In the genomic region with DNA sequence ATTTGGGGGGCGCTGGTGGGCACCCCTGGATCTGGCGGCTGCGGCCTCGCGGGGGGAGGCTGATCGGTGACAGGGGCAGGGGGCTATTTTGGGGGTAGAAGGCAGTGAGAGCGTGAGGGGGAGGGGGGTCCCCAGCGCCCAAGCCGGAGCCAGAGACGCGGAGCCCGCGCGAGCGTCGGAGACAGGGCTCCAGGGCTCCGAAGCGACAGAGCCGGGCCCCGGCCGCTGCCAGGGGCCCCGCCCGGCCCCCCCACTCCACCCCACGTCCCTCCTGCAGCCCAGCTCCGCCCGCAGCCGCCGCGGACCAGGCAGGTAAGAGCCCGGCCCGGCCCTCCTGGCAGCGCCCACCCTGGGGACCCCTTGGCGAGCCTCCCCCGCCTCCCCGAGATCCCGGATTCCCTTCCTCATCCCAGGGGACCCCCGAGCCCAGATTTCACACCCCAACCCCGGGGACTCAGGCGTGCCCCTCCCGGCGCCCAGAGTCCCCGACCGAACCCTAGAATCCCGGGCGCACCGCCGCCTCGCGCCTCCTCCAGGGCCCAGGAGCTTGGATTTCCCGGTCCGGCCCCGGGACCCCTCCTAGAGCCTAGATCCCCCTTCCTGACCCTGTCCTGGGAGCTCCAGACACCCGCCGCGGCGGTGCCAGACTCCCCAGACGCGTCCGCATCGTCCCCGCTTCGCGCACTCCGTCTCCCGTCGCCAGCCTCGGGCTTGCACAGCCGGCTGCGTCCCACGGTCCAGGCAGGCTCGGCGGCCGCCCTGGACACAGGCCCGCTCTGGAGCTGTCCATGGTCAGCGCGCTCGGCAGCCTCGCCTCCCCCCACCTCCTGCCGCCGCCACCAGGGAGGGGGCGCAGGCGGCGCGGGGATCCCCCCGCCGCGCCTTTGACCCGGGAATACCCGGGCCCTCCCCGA, we compare ENCODE assay signal across 1 cellular context.
A peak's percentile ranks its signal among the peaks of the same experiment; 100 is the strongest.
TF ChIP-seq lines count a peak whose summit lies in the region.

A gene (plus strand): TSS at position 134 of the 914 bp plus-strand sequence. CDS start 8,330 bp downstream, outside the sequence.

TF ChIP-seq in HepG2, 621 proteins besides CTCF, POLR2A, EP300 and RAD21 (continued from another document and continues in another):
- TF ChIP-seq, protein P1, sequence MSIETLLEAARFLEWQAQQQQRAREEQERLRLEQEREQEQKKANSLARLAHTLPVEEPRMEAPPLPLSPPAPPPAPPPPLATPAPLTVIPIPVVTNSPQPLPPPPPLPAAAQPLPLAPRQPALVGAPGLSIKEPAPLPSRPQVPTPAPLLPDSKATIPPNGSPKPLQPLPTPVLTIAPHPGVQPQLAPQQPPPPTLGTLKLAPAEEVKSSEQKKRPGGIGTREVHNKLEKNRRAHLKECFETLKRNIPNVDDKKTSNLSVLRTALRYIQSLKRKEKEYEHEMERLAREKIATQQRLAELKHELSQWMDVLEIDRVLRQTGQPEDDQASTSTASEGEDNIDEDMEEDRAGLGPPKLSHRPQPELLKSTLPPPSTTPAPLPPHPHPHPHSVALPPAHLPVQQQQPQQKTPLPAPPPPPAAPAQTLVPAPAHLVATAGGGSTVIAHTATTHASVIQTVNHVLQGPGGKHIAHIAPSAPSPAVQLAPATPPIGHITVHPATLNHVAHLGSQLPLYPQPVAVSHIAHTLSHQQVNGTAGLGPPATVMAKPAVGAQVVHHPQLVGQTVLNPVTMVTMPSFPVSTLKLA (IDR thresholded peaks at IDR 0.05) = no peak
- TF ChIP-seq NR2C2 (CRISPR knock-in tag; IDR thresholded peaks at IDR 0.05; ENCODE audit: borderline replicate concordance) (no peak), ZNF7 (CRISPR knock-in tag; IDR thresholded peaks at IDR 0.05) (no peak), ZSCAN9 (CRISPR knock-in tag; IDR thresholded peaks at IDR 0.05; ENCODE audit: borderline replicate concordance) (0 out of 2 replicates have a peak, but pooled peaks have one; percentile 67), HNRNPLL (IDR thresholded peaks at IDR 0.05; ENCODE audit: low read depth, low read length, poor library complexity, severe bottlenecking) (no peak), ZFP1 (CRISPR knock-in tag; IDR thresholded peaks at IDR 0.05) (no peak), FOXK2 (IDR thresholded peaks at IDR 0.05) (no peak), FLYWCH1 (CRISPR knock-in tag; IDR thresholded peaks at IDR 0.05) (no peak), ZNF367 (CRISPR knock-in tag; IDR thresholded peaks at IDR 0.05; ENCODE audit: borderline replicate concordance) (no peak), AHR (CRISPR knock-in tag; IDR thresholded peaks at IDR 0.05) (0 out of 2 replicates have a peak, but pooled peaks have one; percentile 42), ZNF225 (CRISPR knock-in tag; IDR thresholded peaks at IDR 0.05) (no peak; the same call in 1 of the 2 replicates), ZNF329 (CRISPR knock-in tag; IDR thresholded peaks at IDR 0.05; ENCODE audit: low read depth) (no peak), ZNF264 (CRISPR knock-in tag; IDR thresholded peaks at IDR 0.05) (0 out of 2 replicates have a peak, but pooled peaks have one; percentile 32), XRCC5 (optimal IDR thresholded peaks at IDR 0.05; ENCODE audit: low read length) (peak; percentile 29), ZKSCAN1 (IDR thresholded peaks at IDR 0.05; ENCODE audit: low read length) (no peak), MTA1 (CRISPR knock-in tag; IDR thresholded peaks at IDR 0.05; ENCODE audit: borderline replicate concordance) (no peak), KAT7 (CRISPR knock-in tag; IDR thresholded peaks at IDR 0.05; ENCODE audit: borderline replicate concordance) (no peak), HOXA7 (CRISPR knock-in tag; IDR thresholded peaks at IDR 0.05) (no peak)
- TF ChIP-seq, protein P2, sequence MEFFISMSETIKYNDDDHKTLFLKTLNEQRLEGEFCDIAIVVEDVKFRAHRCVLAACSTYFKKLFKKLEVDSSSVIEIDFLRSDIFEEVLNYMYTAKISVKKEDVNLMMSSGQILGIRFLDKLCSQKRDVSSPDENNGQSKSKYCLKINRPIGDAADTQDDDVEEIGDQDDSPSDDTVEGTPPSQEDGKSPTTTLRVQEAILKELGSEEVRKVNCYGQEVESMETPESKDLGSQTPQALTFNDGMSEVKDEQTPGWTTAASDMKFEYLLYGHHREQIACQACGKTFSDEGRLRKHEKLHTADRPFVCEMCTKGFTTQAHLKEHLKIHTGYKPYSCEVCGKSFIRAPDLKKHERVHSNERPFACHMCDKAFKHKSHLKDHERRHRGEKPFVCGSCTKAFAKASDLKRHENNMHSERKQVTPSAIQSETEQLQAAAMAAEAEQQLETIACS (CRISPR knock-in tag; IDR thresholded peaks at IDR 0.05) = no peak
- TF ChIP-seq, protein P3, sequence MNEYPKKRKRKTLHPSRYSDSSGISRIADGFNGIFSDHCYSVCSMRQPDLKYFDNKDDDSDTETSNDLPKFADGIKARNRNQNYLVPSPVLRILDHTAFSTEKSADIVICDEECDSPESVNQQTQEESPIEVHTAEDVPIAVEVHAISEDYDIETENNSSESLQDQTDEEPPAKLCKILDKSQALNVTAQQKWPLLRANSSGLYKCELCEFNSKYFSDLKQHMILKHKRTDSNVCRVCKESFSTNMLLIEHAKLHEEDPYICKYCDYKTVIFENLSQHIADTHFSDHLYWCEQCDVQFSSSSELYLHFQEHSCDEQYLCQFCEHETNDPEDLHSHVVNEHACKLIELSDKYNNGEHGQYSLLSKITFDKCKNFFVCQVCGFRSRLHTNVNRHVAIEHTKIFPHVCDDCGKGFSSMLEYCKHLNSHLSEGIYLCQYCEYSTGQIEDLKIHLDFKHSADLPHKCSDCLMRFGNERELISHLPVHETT (CRISPR knock-in tag; conservative IDR thresholded peaks at IDR 0.05) = 0 out of 2 replicates have a peak, but pooled peaks have one; percentile 64
- TF ChIP-seq, protein P4, sequence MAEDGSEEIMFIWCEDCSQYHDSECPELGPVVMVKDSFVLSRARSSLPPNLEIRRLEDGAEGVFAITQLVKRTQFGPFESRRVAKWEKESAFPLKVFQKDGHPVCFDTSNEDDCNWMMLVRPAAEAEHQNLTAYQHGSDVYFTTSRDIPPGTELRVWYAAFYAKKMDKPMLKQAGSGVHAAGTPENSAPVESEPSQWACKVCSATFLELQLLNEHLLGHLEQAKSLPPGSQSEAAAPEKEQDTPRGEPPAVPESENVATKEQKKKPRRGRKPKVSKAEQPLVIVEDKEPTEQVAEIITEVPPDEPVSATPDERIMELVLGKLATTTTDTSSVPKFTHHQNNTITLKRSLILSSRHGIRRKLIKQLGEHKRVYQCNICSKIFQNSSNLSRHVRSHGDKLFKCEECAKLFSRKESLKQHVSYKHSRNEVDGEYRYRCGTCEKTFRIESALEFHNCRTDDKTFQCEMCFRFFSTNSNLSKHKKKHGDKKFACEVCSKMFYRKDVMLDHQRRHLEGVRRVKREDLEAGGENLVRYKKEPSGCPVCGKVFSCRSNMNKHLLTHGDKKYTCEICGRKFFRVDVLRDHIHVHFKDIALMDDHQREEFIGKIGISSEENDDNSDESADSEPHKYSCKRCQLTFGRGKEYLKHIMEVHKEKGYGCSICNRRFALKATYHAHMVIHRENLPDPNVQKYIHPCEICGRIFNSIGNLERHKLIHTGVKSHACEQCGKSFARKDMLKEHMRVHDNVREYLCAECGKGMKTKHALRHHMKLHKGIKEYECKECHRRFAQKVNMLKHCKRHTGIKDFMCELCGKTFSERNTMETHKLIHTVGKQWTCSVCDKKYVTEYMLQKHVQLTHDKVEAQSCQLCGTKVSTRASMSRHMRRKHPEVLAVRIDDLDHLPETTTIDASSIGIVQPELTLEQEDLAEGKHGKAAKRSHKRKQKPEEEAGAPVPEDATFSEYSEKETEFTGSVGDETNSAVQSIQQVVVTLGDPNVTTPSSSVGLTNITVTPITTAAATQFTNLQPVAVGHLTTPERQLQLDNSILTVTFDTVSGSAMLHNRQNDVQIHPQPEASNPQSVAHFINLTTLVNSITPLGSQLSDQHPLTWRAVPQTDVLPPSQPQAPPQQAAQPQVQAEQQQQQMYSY (CRISPR knock-in tag; IDR thresholded peaks at IDR 0.05) = 0 out of 2 replicates have a peak, but pooled peaks have one; percentile 52
- TF ChIP-seq, protein P5, sequence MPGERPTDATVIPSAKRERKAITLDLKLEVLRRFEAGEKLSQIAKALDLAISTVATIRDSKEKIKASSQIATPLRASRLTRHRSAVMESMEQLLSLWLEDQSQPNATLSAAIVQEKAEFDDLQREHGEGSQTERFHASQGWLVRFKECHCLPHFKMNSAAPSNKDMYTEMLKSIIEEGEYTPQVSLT (CRISPR knock-in tag; IDR thresholded peaks at IDR 0.05; ENCODE audit: borderline replicate concordance, low read depth) = no peak
- TF ChIP-seq, protein P6, sequence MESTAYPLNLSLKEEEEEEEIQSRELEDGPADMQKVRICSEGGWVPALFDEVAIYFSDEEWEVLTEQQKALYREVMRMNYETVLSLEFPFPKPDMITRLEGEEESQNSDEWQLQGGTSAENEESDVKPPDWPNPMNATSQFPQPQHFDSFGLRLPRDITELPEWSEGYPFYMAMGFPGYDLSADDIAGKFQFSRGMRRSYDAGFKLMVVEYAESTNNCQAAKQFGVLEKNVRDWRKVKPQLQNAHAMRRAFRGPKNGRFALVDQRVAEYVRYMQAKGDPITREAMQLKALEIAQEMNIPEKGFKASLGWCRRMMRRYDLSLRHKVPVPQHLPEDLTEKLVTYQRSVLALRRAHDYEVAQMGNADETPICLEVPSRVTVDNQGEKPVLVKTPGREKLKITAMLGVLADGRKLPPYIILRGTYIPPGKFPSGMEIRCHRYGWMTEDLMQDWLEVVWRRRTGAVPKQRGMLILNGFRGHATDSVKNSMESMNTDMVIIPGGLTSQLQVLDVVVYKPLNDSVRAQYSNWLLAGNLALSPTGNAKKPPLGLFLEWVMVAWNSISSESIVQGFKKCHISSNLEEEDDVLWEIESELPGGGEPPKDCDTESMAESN (CRISPR knock-in tag; conservative IDR thresholded peaks at IDR 0.05) = peak; percentile 73; the same call in 1 of the 2 replicates
- TF ChIP-seq, protein P7, sequence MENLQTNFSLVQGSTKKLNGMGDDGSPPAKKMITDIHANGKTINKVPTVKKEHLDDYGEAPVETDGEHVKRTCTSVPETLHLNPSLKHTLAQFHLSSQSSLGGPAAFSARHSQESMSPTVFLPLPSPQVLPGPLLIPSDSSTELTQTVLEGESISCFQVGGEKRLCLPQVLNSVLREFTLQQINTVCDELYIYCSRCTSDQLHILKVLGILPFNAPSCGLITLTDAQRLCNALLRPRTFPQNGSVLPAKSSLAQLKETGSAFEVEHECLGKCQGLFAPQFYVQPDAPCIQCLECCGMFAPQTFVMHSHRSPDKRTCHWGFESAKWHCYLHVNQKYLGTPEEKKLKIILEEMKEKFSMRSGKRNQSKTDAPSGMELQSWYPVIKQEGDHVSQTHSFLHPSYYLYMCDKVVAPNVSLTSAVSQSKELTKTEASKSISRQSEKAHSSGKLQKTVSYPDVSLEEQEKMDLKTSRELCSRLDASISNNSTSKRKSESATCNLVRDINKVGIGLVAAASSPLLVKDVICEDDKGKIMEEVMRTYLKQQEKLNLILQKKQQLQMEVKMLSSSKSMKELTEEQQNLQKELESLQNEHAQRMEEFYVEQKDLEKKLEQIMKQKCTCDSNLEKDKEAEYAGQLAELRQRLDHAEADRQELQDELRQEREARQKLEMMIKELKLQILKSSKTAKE (CRISPR knock-in tag; IDR thresholded peaks at IDR 0.05; ENCODE audit: borderline replicate concordance) = peak; percentile 26; the same call in 1 of the 2 replicates
- TF ChIP-seq, protein P8, sequence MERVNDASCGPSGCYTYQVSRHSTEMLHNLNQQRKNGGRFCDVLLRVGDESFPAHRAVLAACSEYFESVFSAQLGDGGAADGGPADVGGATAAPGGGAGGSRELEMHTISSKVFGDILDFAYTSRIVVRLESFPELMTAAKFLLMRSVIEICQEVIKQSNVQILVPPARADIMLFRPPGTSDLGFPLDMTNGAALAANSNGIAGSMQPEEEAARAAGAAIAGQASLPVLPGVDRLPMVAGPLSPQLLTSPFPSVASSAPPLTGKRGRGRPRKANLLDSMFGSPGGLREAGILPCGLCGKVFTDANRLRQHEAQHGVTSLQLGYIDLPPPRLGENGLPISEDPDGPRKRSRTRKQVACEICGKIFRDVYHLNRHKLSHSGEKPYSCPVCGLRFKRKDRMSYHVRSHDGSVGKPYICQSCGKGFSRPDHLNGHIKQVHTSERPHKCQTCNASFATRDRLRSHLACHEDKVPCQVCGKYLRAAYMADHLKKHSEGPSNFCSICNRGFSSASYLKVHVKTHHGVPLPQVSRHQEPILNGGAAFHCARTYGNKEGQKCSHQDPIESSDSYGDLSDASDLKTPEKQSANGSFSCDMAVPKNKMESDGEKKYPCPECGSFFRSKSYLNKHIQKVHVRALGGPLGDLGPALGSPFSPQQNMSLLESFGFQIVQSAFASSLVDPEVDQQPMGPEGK (CRISPR knock-in tag; IDR thresholded peaks at IDR 0.05) = peak; percentile 84
- TF ChIP-seq, protein P9, sequence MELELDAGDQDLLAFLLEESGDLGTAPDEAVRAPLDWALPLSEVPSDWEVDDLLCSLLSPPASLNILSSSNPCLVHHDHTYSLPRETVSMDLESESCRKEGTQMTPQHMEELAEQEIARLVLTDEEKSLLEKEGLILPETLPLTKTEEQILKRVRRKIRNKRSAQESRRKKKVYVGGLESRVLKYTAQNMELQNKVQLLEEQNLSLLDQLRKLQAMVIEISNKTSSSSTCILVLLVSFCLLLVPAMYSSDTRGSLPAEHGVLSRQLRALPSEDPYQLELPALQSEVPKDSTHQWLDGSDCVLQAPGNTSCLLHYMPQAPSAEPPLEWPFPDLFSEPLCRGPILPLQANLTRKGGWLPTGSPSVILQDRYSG (CRISPR knock-in tag; IDR thresholded peaks at IDR 0.05) = no peak
- TF ChIP-seq, protein P10, sequence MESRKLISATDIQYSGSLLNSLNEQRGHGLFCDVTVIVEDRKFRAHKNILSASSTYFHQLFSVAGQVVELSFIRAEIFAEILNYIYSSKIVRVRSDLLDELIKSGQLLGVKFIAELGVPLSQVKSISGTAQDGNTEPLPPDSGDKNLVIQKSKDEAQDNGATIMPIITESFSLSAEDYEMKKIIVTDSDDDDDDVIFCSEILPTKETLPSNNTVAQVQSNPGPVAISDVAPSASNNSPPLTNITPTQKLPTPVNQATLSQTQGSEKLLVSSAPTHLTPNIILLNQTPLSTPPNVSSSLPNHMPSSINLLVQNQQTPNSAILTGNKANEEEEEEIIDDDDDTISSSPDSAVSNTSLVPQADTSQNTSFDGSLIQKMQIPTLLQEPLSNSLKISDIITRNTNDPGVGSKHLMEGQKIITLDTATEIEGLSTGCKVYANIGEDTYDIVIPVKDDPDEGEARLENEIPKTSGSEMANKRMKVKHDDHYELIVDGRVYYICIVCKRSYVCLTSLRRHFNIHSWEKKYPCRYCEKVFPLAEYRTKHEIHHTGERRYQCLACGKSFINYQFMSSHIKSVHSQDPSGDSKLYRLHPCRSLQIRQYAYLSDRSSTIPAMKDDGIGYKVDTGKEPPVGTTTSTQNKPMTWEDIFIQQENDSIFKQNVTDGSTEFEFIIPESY (CRISPR knock-in tag; IDR thresholded peaks at IDR 0.05) = peak; percentile 40; the same call in 1 of the 2 replicates
- TF ChIP-seq, protein P11, sequence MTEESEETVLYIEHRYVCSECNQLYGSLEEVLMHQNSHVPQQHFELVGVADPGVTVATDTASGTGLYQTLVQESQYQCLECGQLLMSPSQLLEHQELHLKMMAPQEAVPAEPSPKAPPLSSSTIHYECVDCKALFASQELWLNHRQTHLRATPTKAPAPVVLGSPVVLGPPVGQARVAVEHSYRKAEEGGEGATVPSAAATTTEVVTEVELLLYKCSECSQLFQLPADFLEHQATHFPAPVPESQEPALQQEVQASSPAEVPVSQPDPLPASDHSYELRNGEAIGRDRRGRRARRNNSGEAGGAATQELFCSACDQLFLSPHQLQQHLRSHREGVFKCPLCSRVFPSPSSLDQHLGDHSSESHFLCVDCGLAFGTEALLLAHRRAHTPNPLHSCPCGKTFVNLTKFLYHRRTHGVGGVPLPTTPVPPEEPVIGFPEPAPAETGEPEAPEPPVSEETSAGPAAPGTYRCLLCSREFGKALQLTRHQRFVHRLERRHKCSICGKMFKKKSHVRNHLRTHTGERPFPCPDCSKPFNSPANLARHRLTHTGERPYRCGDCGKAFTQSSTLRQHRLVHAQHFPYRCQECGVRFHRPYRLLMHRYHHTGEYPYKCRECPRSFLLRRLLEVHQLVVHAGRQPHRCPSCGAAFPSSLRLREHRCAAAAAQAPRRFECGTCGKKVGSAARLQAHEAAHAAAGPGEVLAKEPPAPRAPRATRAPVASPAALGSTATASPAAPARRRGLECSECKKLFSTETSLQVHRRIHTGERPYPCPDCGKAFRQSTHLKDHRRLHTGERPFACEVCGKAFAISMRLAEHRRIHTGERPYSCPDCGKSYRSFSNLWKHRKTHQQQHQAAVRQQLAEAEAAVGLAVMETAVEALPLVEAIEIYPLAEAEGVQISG (CRISPR knock-in tag; IDR thresholded peaks at IDR 0.05) = peak; percentile 75
